20 cellular contexts compared by ENCODE assay signal in the genomic region with DNA sequence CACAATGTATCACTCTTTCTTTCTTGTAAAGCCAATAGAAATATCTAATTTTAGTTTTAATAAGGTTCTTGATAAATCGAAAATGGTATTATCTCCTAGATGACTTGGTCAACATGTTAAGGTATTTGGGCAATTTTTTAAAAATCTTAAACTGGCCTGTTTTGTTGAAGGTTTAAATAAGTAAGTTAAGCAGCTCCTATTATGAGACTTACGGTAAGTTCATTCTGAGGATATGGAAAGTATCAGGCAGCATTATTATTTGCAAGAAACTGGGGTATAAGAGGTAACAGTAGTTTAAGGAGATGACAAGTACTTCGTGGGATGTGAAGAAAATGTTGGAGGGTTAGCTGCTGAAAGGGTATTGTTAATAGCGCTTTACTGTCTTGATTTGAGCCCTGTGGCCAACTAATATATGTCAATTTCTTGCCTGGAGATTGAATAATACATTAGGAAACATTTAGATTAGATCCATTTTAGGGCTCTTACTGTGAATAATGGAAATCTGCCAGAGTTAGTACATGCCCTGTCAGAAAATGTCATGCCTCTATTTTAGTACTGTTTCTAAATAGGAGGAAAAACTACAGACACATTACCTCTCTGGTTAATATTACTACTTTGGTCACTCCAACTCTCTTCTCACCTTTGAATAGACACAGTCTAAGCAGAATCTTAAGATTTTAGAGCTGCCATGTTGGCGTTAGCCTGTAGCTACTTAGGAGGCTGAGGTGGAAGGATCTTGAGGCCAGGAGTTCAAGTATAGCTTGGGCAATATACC. TPM values are rescaled to one million over a fixed set of nuclear protein-coding genes. Genes with fewer than 3 reads are reported as not detected.
A peak's percentile ranks its signal among the peaks of the same experiment; 100 is the strongest.
DNase-seq lines count a peak whose midpoint lies in the region; ATAC-seq, FAIRE-seq and TF ChIP-seq lines count a peak whose summit lies in the region.
"Had no signal": no experiment of that assay in that cellular context is flagged by ENCODE, and none has a peak within 500 bp of the region (broad histone marks: within the 10 kb centered on the region; RNA-seq: fewer than 3 reads in every experiment).

No MANE protein-coding gene starts in this region.

- no peaks in the 10 kb centered on the region for H3K27me3 Mint-ChIP-seq in activated naive CD8-positive, alpha-beta T cell
- H3K27me3 Mint-ChIP-seq in activated naive CD8-positive, alpha-beta T cell treated with anti-CD3 and anti-CD28 coated beads for 36 hours: peaks cover 1% of the 10 kb centered on the region
- H3K27me3 Mint-ChIP-seq in astrocyte (ENCODE audit: low read depth, unreplicated experiment): no peaks in the 10 kb centered on the region
- H3K27me3 Mint-ChIP-seq in naive thymus-derived CD4-positive, alpha-beta T cell: no peaks in the 10 kb centered on the region

- H3K9ac ChIP-seq in astrocyte (ENCODE audit: low read length) (peak overlapping the region; percentile 3), neural cell (ENCODE audit: low read length) (no peak overlapping the region)
- H3K9ac ChIP-seq: KMS-11, neural progenitor cell had no signal

- no peaks in the 10 kb centered on the region for H3K9me3 Mint-ChIP-seq in activated naive CD8-positive, alpha-beta T cell (ENCODE audit: low read depth)
- no peaks in the 10 kb centered on the region for H3K9me3 Mint-ChIP-seq in activated naive CD8-positive, alpha-beta T cell treated with anti-CD3 and anti-CD28 coated beads for 36 hours
- H3K9me3 Mint-ChIP-seq in astrocyte (ENCODE audit: unreplicated experiment): no peaks in the 10 kb centered on the region
- H3K9me3 Mint-ChIP-seq in naive thymus-derived CD4-positive, alpha-beta T cell: no peaks in the 10 kb centered on the region
- H3K9me3 Mint-ChIP-seq: activated naive CD4-positive, alpha-beta T cell treated with anti-CD3 and anti-CD28 coated beads for 36 hours; neural progenitor cell had no signal

- CTCF ChIA-PET in naive thymus-derived CD4-positive, alpha-beta T cell (lab: Charles Lee): interaction anchor here (0.7 kb wide), 1 partner anchor 11 kb away, joined by 3 read pairs; no protein-coding TSS in a partner anchor

- no peak overlapping the region for H3K27ac ChIP-seq in astrocyte (ENCODE audit: low read depth, low read length)
- no peak overlapping the region for H3K27ac ChIP-seq in neural cell (ENCODE audit: low read length)
- H3K27ac ChIP-seq in vagina: no peak overlapping the region
- no peak overlapping the region for H3K27ac ChIP-seq in naive thymus-derived CD4-positive, alpha-beta T cell (ENCODE audit: low read depth, low read length)
- H3K27ac ChIP-seq: KMS-11, neural progenitor cell had no signal

- POLR2A ChIA-PET in naive thymus-derived CD4-positive, alpha-beta T cell (lab: Charles Lee): interaction anchor here (1.3 kb wide), 1 partner anchor 24 kb away, joined by 4 read pairs; the partner anchor contains the start of gene DERA

- no peak for DNase-seq in activated naive CD8-positive, alpha-beta T cell treated with anti-CD3 and anti-CD28 coated beads for 36 hours
- no peak for DNase-seq in GM19239 (ENCODE audit: insufficient read length, low spot score)
- DNase-seq in astrocyte (ENCODE audit: low read depth): no peak
- DNase-seq in vagina (ENCODE audit: extremely low spot score in 2 of 2): no peak
- no peak for DNase-seq in naive thymus-derived CD4-positive, alpha-beta T cell
- DNase-seq: activated CD4-positive, alpha-beta T cell treated with anti-CD3 and anti-CD28 coated beads, Interleukin-2, amount 50 U/mL, for 4 hours; activated naive CD4-positive, alpha-beta T cell treated with anti-CD3 and anti-CD28 coated beads for 36 hours; activated T-cell treated with anti-CD3 and anti-CD28 coated beads for 4 hours; DMS79; hippocampal formation; kidney; mesenchymal stem cell; NCI-H524; stimulated activated CD4-positive, alpha-beta T cell treated with anti-CD3 and anti-CD28 coated beads, Interleukin-12 subunit alpha, Interleukin-12 subunit beta, amount 100 ng/mL, for 4 hours; stimulated activated CD8-positive, alpha-beta memory T cell treated with anti-CD3 and anti-CD28 coated beads, Interleukin-4, amount 100 ng/mL, for 48 hours had no signal

- TF ChIP-seq EP300 in neural cell (conservative IDR thresholded peaks at IDR 0.05; ENCODE audit: poor library complexity, severe bottlenecking): peak; percentile 15

- no peak for TF ChIP-seq RAD21 in neural cell (conservative IDR thresholded peaks at IDR 0.05)

- H3K4me2 ChIP-seq in astrocyte (ENCODE audit: low read length) (peak overlapping the region; percentile 65), neural cell (ENCODE audit: low read length) (no peak overlapping the region)
- H3K4me2 ChIP-seq: KMS-11, neural progenitor cell had no signal

- peaks cover 25% of the 10 kb centered on the region for H3K4me1 ChIP-seq in astrocyte (ENCODE audit: insufficient read depth, low read length)
- H3K4me1 ChIP-seq in vagina: peaks cover 47% of the 10 kb centered on the region
- peaks cover 18 to 32% of the 10 kb centered on the region in 2 donors for H3K4me1 ChIP-seq in naive thymus-derived CD4-positive, alpha-beta T cell (ENCODE audit: control insufficient read depth in 2 of 2, insufficient read depth in 2 of 2, low read length in 2 of 2)

- H3K4me3 ChIP-seq in astrocyte (ENCODE audit: insufficient read depth, low read depth, low read length) (peak overlapping the region; percentile 5), neural cell (ENCODE audit: low read length) (peak overlapping the region; percentile 15), vagina (no peak overlapping the region)
- no peak overlapping the region for H3K4me3 ChIP-seq in naive thymus-derived CD4-positive, alpha-beta T cell (ENCODE audit: low read length)
- H3K4me3 ChIP-seq: neural progenitor cell had no signal

- no peak for ATAC-seq in naive thymus-derived CD4-positive, alpha-beta T cell
- ATAC-seq in HG03457 (IDR thresholded peaks at IDR 0.05; ENCODE audit: unreplicated experiment): no peak

- TF ChIP-seq CTCF in astrocyte (IDR thresholded peaks at IDR 0.05; ENCODE audit: insufficient read depth, low read depth, low read length): no peak
- TF ChIP-seq CTCF in neural cell (IDR thresholded peaks at IDR 0.05; ENCODE audit: poor library complexity, severe bottlenecking): no peak
- no peak for TF ChIP-seq CTCF in vagina (IDR thresholded peaks at IDR 0.05)

- H3F3A ChIP-seq in neural cell (ENCODE audit: insufficient read depth, low read length, poor library complexity, severe bottlenecking): peaks cover 5% of the 10 kb centered on the region

- H4K20me1 ChIP-seq in astrocyte (ENCODE audit: insufficient read depth, low read length) (peaks cover 84% of the 10 kb centered on the region), neural cell (ENCODE audit: insufficient read depth) (no peaks in the 10 kb centered on the region)

- H3K4me3 Mint-ChIP-seq in activated naive CD8-positive, alpha-beta T cell: peak overlapping the region; percentile 27
- no peak overlapping the region for H3K4me3 Mint-ChIP-seq in activated naive CD8-positive, alpha-beta T cell treated with anti-CD3 and anti-CD28 coated beads for 36 hours
- peak overlapping the region; percentile 70 for H3K4me3 Mint-ChIP-seq in astrocyte (ENCODE audit: unreplicated experiment)
- H3K4me3 Mint-ChIP-seq in naive thymus-derived CD4-positive, alpha-beta T cell: peak overlapping the region in 2 of 10 donors; percentile 22 to 40
- H3K4me3 Mint-ChIP-seq: activated naive CD4-positive, alpha-beta T cell treated with anti-CD3 and anti-CD28 coated beads for 36 hours; neural progenitor cell had no signal

- H2AFZ ChIP-seq in astrocyte (ENCODE audit: low read depth, low read length) (no peak overlapping the region), neural cell (ENCODE audit: low read depth, low read length) (no peak overlapping the region)
- H2AFZ ChIP-seq: neural progenitor cell had no signal

- TF ChIP-seq POLR2A in vagina (IDR thresholded peaks at IDR 0.05): no peak

- H3K9me3 ChIP-seq in astrocyte (ENCODE audit: insufficient read depth, low read depth, low read length) (no peaks in the 10 kb centered on the region), neural cell (ENCODE audit: low read length) (no peaks in the 10 kb centered on the region), vagina (no peaks in the 10 kb centered on the region)
- H3K9me3 ChIP-seq in naive thymus-derived CD4-positive, alpha-beta T cell (ENCODE audit: control insufficient read depth in 2 of 3, low read length in 3 of 3): no peaks in the 10 kb centered on the region

- H3K79me2 ChIP-seq in astrocyte (ENCODE audit: insufficient read depth, low read length) (peaks cover 95% of the 10 kb centered on the region), neural cell (replicated peaks; ENCODE audit: insufficient read depth, low read length) (peaks cover 73% of the 10 kb centered on the region)

- peak; percentile 26 for FAIRE-seq in GM19239 (lab: Jason Lieb, UNC)
- no peak for FAIRE-seq in astrocyte (lab: Jason Lieb, UNC)
- FAIRE-seq: kidney had no signal

- peaks cover 65% of the 10 kb centered on the region for H3K4me1 Mint-ChIP-seq in activated naive CD8-positive, alpha-beta T cell (ENCODE audit: low read depth)
- peaks cover 42% of the 10 kb centered on the region for H3K4me1 Mint-ChIP-seq in activated naive CD8-positive, alpha-beta T cell treated with anti-CD3 and anti-CD28 coated beads for 36 hours
- peaks cover 26% of the 10 kb centered on the region for H3K4me1 Mint-ChIP-seq in astrocyte (ENCODE audit: low read depth, unreplicated experiment)
- H3K4me1 Mint-ChIP-seq in naive thymus-derived CD4-positive, alpha-beta T cell: peaks cover 52 to 80% (median 75%) of the 10 kb centered on the region in 7 donors

- H3K9me2 ChIP-seq in neural cell (ENCODE audit: insufficient read depth, low read length): no peaks in the 10 kb centered on the region

- peaks cover 24% of the 10 kb centered on the region for H3K36me3 ChIP-seq in astrocyte (ENCODE audit: insufficient read depth, low read length)
- peaks cover 16% of the 10 kb centered on the region for H3K36me3 ChIP-seq in neural cell (ENCODE audit: insufficient read depth, low read length)
- H3K36me3 ChIP-seq in vagina: peaks cover 0 to 13% of the 10 kb centered on the region in 2 donors
- peaks cover 7 to 16% (median 10%) of the 10 kb centered on the region in 3 experiments for H3K36me3 ChIP-seq in naive thymus-derived CD4-positive, alpha-beta T cell (ENCODE audit: control insufficient read depth in 2 of 3, insufficient read depth in 3 of 3, low read length in 3 of 3)

- H3K27ac Mint-ChIP-seq in activated naive CD8-positive, alpha-beta T cell: peak overlapping the region; percentile 13
- H3K27ac Mint-ChIP-seq in activated naive CD8-positive, alpha-beta T cell treated with anti-CD3 and anti-CD28 coated beads for 36 hours: no peak overlapping the region
- H3K27ac Mint-ChIP-seq in astrocyte (ENCODE audit: unreplicated experiment): no peak overlapping the region
- peak overlapping the region in 3 of 9 donors; percentile 27 to 68 (median 39) for H3K27ac Mint-ChIP-seq in naive thymus-derived CD4-positive, alpha-beta T cell
- H3K27ac Mint-ChIP-seq: activated naive CD4-positive, alpha-beta T cell treated with anti-CD3 and anti-CD28 coated beads for 36 hours; neural progenitor cell had no signal

- intact Hi-C loops in vagina (cut with DNase I): no loop called here
- intact Hi-C loops in naive thymus-derived CD4-positive, alpha-beta T cell (cut with micrococcal nuclease): loop anchor here in 1 of 2 donors (10.0 kb wide), 1 partner anchor 1492 kb away; no protein-coding TSS in a partner anchor

- H3K27me3 ChIP-seq in astrocyte (ENCODE audit: insufficient read depth, low read length) (no peaks in the 10 kb centered on the region), neural cell (ENCODE audit: insufficient read depth, low read depth, low read length) (no peaks in the 10 kb centered on the region), vagina (no peaks in the 10 kb centered on the region)
- H3K27me3 ChIP-seq in naive thymus-derived CD4-positive, alpha-beta T cell (ENCODE audit: control insufficient read depth in 2 of 2, insufficient read depth in 2 of 2, low read length in 2 of 2): peaks cover 0 to 3% of the 10 kb centered on the region in 2 donors
- H3K27me3 ChIP-seq: neural progenitor cell had no signal

- peaks cover 23% of the 10 kb centered on the region for H3K36me3 Mint-ChIP-seq in activated naive CD8-positive, alpha-beta T cell
- H3K36me3 Mint-ChIP-seq in activated naive CD8-positive, alpha-beta T cell treated with anti-CD3 and anti-CD28 coated beads for 36 hours: peaks cover 45% of the 10 kb centered on the region
- H3K36me3 Mint-ChIP-seq in astrocyte (ENCODE audit: low read depth, unreplicated experiment): peaks cover 7% of the 10 kb centered on the region
- peaks cover 8 to 39% (median 25%) of the 10 kb centered on the region in 5 donors for H3K36me3 Mint-ChIP-seq in naive thymus-derived CD4-positive, alpha-beta T cell

RNA-seq across cellular contexts. Expression of gene STRAP, which starts 5.0 kb away (rescaled TPM):
- 100 to 1,000 TPM; 184 to 192 TPM for total RNA-seq in activated naive CD8-positive, alpha-beta T cell treated with anti-CD3 and anti-CD28 coated beads for 36 hours
- total RNA-seq in astrocyte (227 and 241 TPM in 2 replicates), vagina (31.9 TPM)
- 172 and 213 TPM in 2 replicates for polyA plus RNA-seq in neural cell
- 118 and 138 TPM in 2 replicates for polyA minus RNA-seq in neural cell
- total RNA-seq in naive thymus-derived CD4-positive, alpha-beta T cell: 10 to 100 TPM; 42.2 to 97.2 (median 70.9) TPM
- polyA plus RNA-seq in naive thymus-derived CD4-positive, alpha-beta T cell: 100 to 1,000 TPM in 1 of 2 donors, 10 to 100 TPM in 1; 94.5 to 119 TPM

RNA-seq across cellular contexts. Expression of gene DERA, which starts 23.9 kb away (rescaled TPM):
- 10 to 100 TPM; 28.3 to 34.0 TPM for total RNA-seq in activated naive CD8-positive, alpha-beta T cell treated with anti-CD3 and anti-CD28 coated beads for 36 hours
- total RNA-seq in astrocyte (30.0 and 40.1 TPM in 2 replicates), vagina (21.4 TPM)
- 7.7 and 8.5 TPM in 2 replicates for polyA plus RNA-seq in neural cell
- 4.1 and 5.4 TPM in 2 replicates for polyA minus RNA-seq in neural cell
- total RNA-seq in naive thymus-derived CD4-positive, alpha-beta T cell: 10 to 100 TPM in 4 of 5 experiments, 1 to 10 TPM in 1; 8.4 to 15.9 (median 12.2) TPM
- polyA plus RNA-seq in naive thymus-derived CD4-positive, alpha-beta T cell: 10 to 100 TPM; 30.3 to 33.4 TPM

Comparison
In these comparisons a context has a peak if more than half of its experiments do, and no peak if none do; other contexts are left out.
1. H3K4me3 ChIP-seq: peak in astrocyte (single experiment) and neural cell (single experiment); none in vagina (0 of 2) and naive thymus-derived CD4-positive, alpha-beta T cell (single experiment).